26 cellular contexts compared by ENCODE assay signal in genomic region chr10:51357170-51357569, GRCh38.
"Had no signal": no experiment of that assay in that cellular context is flagged by ENCODE, and none has a peak within 500 bp of the region (broad histone marks: within the 10 kb centered on the region; RNA-seq: fewer than 3 reads in every experiment).

No MANE protein-coding gene starts in this region.

- H3K27me3 ChIP-seq: stomach, suprapubic skin, testis, thyroid gland, tibial artery, tibial nerve, transverse colon, upper lobe of left lung, upper lobe of right lung, uterus, vagina had no signal

- H3K4me3 ChIP-seq: stomach, suprapubic skin, testis, thoracic aorta, thyroid gland, tibial artery, tibial nerve, transverse colon, upper lobe of left lung, upper lobe of right lung, uterus, vagina had no signal

- H3K27ac ChIP-seq: stomach, suprapubic skin, testis, thoracic aorta, thyroid gland, tibial artery, tibial nerve, transverse colon, upper lobe of left lung, upper lobe of right lung, uterus, vagina had no signal

- H3K9me3 ChIP-seq: suprapubic skin, testis, thoracic aorta, thyroid gland, tibial artery, transverse colon, upper lobe of left lung, upper lobe of right lung, uterus, vagina had no signal

- ATAC-seq: stimulated activated effector memory CD8-positive, alpha-beta T cell treated with anti-CD3 and anti-CD28 coated beads, Interleukin-12 subunit alpha, Interleukin-12 subunit beta, amount 100 ng/mL, for 72 hours; stimulated activated memory B cell treated with anti-CD40 and anti-IgM and Interleukin-4, amounts not matched to agents 10 μg/mL and 1 μg/mL and 100 μg/mL, for 72 hours; stimulated activated naive B cell treated with anti-CD40 and anti-IgM and Interleukin-4, amounts not matched to agents 10 μg/mL and 1 μg/mL and 100 μg/mL, for 72 hours; stimulated activated naive CD8-positive, alpha-beta T cell treated with anti-CD3 and anti-CD28 coated beads, Interleukin-15, amount 100 ng/mL, for 72 hours; stimulated activated naive CD8-positive, alpha-beta T cell treated with anti-CD3 and anti-CD28 coated beads, Interleukin-15, Interleukin-2, amounts not matched to agents 100 U/mL and 50 U/mL, for 24 hours; upper lobe of right lung had no signal

- DNase-seq: stimulated activated CD4-positive, alpha-beta T cell treated with anti-CD3 and anti-CD28 coated beads, Interleukin-2, amount 100 ng/mL, for 48 hours; stimulated activated CD4-positive, alpha-beta T cell treated with anti-CD3 and anti-CD28 coated beads, Interleukin-4, amount 100 ng/mL, for 1 hour; stimulated activated CD4-positive, alpha-beta T cell treated with anti-CD3 and anti-CD28 coated beads, Interleukin-4, amount 100 ng/mL, for 24 hours; stimulated activated CD4-positive, alpha-beta T cell treated with anti-CD3 and anti-CD28 coated beads, Interleukin-4, amount 100 ng/mL, for 4 hours; stimulated activated CD8-positive, alpha-beta memory T cell treated with anti-CD3 and anti-CD28 coated beads, Interleukin-4, amount 100 ng/mL, for 48 hours; stimulated activated naive B cell treated with anti-CD40 and anti-IgM and Interleukin-4, amounts not matched to agents 10 μg/mL and 1 μg/mL and 100 μg/mL, for 72 hours; stimulated activated naive CD4-positive, alpha-beta T cell; stimulated activated naive CD4-positive, alpha-beta T cell treated with Interleukin-2 at 50 U/mL for 16 hours; stimulated activated naive CD8-positive, alpha-beta T cell treated with anti-CD3 and anti-CD28 coated beads, Interleukin-15, amount 100 ng/mL, for 72 hours; stimulated activated naive CD8-positive, alpha-beta T cell treated with anti-CD3 and anti-CD28 coated beads, Interleukin-15, Interleukin-2, amounts not matched to agents 100 U/mL and 50 U/mL, for 24 hours; stomach; substantia nigra; testis; thyroid gland; tibial artery; transverse colon; trophoblast cell; upper lobe of left lung; upper lobe of right lung; uterus had no signal

- H3K36me3 ChIP-seq: stomach, suprapubic skin, thoracic aorta, thyroid gland, tibial artery, tibial nerve, transverse colon, upper lobe of left lung, upper lobe of right lung, uterus, vagina had no signal

- H3K4me1 ChIP-seq: stomach, suprapubic skin, testis, tibial nerve, transverse colon, upper lobe of left lung, upper lobe of right lung, uterus, vagina had no signal
